Comparison of ENCODE assay signal across 1 cellular context in the genomic region with DNA sequence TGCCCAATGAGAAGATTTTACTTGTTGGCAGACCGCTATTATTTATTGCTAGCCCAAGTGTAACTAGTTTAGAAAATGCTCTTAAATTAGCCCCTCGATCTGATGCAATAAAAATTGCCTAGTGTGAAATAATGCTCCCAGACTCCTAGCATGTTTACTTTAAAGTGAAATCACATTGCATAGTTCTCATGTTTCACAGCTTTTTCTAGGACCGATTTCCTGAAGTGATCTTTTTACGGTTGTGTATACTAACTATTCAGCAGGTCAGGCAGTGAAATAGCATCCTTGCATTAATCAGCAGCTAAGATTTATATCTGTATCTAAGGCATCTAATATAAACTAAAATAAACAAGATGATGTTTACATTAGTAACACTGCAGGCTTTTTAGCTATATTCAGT.
TF ChIP-seq lines count a peak whose summit lies in the region.

No MANE protein-coding gene starts in this region.

TF ChIP-seq in WTC11, 78 proteins besides CTCF, POLR2A, EP300 and RAD21 (continued from another document):
- TF ChIP-seq ATF6 (CRISPR knock-in tag; IDR thresholded peaks at IDR 0.05) (no peak), ZNF423 (CRISPR knock-in tag; IDR thresholded peaks at IDR 0.05) (no peak), USF2 (CRISPR knock-in tag; IDR thresholded peaks at IDR 0.05) (no peak), GTF2I (CRISPR knock-in tag; conservative IDR thresholded peaks at IDR 0.05) (no peak)
- TF ChIP-seq, protein P1, sequence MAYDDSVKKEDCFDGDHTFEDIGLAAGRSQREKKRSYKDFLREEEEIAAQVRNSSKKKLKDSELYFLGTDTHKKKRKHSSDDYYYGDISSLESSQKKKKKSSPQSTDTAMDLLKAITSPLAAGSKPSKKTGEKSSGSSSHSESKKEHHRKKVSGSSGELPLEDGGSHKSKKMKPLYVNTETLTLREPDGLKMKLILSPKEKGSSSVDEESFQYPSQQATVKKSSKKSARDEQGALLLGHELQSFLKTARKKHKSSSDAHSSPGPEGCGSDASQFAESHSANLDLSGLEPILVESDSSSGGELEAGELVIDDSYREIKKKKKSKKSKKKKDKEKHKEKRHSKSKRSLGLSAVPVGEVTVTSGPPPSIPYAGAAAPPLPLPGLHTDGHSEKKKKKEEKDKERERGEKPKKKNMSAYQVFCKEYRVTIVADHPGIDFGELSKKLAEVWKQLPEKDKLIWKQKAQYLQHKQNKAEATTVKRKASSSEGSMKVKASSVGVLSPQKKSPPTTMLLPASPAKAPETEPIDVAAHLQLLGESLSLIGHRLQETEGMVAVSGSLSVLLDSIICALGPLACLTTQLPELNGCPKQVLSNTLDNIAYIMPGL (CRISPR knock-in tag; IDR thresholded peaks at IDR 0.05) = no peak
